1 cellular context compared by ENCODE assay signal in the genomic region with DNA sequence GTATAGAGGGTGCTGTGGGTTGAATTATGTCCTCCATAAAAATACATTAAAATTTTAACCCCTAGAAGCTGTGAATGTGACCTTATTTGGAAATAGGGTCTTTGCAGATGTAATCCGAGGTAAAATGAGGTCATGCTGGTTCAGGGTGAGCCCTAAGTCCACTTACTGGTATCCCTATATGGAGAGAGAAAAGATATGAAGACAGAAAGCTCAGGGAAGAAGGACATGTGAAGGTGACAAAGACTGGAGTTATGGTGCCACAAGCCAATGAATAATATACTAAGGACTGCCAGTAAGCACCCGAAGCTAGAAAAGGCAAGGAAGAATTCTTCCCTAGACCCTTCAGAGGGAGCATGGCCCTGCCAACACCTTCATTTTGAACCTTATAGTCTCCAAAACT.
TF ChIP-seq lines count a peak whose summit lies in the region.

No MANE protein-coding gene starts in this region.

TF ChIP-seq in WTC11, 78 proteins besides CTCF, POLR2A, EP300 and RAD21 (continued from another document):
- TF ChIP-seq, protein P1, sequence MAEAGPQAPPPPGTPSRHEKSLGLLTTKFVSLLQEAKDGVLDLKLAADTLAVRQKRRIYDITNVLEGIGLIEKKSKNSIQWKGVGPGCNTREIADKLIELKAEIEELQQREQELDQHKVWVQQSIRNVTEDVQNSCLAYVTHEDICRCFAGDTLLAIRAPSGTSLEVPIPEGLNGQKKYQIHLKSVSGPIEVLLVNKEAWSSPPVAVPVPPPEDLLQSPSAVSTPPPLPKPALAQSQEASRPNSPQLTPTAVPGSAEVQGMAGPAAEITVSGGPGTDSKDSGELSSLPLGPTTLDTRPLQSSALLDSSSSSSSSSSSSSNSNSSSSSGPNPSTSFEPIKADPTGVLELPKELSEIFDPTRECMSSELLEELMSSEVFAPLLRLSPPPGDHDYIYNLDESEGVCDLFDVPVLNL (CRISPR knock-in tag; IDR thresholded peaks at IDR 0.05; ENCODE audit: borderline replicate concordance, low read depth), result no peak
- TF ChIP-seq, protein P2, sequence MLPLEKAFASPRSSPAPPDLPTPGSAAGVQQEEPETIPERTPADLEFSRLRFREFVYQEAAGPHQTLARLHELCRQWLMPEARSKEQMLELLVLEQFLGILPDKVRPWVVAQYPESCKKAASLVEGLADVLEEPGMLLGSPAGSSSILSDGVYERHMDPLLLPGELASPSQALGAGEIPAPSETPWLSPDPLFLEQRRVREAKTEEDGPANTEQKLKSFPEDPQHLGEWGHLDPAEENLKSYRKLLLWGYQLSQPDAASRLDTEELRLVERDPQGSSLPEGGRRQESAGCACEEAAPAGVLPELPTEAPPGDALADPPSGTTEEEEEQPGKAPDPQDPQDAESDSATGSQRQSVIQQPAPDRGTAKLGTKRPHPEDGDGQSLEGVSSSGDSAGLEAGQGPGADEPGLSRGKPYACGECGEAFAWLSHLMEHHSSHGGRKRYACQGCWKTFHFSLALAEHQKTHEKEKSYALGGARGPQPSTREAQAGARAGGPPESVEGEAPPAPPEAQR (CRISPR knock-in tag; IDR thresholded peaks at IDR 0.05), result no peak
- no peak for TF ChIP-seq ZNF416 (CRISPR knock-in tag; IDR thresholded peaks at IDR 0.05)
- TF ChIP-seq, protein P3, sequence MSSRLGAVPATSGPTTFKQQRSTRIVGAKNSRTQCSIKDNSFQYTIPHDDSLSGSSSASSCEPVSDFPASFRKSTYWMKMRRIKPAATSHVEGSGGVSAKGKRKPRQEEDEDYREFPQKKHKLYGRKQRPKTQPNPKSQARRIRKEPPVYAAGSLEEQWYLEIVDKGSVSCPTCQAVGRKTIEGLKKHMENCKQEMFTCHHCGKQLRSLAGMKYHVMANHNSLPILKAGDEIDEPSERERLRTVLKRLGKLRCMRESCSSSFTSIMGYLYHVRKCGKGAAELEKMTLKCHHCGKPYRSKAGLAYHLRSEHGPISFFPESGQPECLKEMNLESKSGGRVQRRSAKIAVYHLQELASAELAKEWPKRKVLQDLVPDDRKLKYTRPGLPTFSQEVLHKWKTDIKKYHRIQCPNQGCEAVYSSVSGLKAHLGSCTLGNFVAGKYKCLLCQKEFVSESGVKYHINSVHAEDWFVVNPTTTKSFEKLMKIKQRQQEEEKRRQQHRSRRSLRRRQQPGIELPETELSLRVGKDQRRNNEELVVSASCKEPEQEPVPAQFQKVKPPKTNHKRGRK (CRISPR knock-in tag; IDR thresholded peaks at IDR 0.05; ENCODE audit: borderline replicate concordance), result no peak
- no peak for TF ChIP-seq NR1H2 (CRISPR knock-in tag; IDR thresholded peaks at IDR 0.05)
- TF ChIP-seq CREB1 (CRISPR knock-in tag; IDR thresholded peaks at IDR 0.05), result no peak
- TF ChIP-seq, protein P4, sequence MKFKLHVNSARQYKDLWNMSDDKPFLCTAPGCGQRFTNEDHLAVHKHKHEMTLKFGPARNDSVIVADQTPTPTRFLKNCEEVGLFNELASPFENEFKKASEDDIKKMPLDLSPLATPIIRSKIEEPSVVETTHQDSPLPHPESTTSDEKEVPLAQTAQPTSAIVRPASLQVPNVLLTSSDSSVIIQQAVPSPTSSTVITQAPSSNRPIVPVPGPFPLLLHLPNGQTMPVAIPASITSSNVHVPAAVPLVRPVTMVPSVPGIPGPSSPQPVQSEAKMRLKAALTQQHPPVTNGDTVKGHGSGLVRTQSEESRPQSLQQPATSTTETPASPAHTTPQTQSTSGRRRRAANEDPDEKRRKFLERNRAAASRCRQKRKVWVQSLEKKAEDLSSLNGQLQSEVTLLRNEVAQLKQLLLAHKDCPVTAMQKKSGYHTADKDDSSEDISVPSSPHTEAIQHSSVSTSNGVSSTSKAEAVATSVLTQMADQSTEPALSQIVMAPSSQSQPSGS (CRISPR knock-in tag; IDR thresholded peaks at IDR 0.05; ENCODE audit: borderline replicate concordance, low read depth), result no peak
TF ChIP-seq in WTC11: peak in this region for 0.
